In the genomic region with DNA sequence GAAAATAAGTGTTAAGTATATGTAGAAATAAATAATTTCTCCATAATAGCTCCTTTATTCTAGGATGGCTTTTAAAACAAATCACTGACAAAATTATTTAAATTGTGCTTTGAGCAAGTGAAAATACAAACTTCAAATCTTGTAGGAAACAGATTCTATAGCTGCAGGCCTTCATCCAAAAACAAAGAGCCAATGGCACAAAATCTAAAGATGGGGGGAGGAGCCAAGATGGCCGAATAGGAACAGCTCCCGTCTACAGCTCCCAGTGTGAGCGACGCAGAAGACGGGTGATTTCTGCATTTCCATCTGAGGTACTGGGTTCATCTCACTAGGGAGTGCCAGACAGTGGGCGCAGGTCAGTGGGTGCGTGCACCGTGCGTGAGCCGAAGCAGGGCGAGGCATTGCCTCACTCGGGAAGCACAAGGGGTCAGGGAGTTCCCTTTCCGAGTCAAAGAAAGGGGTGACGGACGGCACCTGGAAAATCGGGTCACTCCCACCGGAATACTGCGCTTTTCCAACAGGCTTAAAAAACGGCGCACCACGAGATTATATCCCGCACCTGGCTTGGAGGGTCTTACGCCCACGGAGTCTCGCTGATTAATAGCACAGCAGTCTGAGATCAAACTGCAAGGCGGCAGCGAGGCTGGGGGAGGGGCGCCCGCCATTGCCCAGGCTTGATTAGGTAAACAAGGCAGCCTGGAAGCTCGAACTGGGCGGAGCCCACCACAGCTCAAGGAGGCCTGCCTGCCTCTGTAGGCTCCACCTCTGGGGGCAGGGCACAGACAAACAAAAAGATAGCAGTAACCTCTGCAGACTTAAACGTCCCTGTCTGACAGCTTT, we compare ENCODE assay signal across 1 cellular context. TPM values are rescaled to one million over a fixed set of nuclear protein-coding genes. Genes with fewer than 3 reads are reported as not detected.
"Had no signal": no experiment of that assay in that cellular context is flagged by ENCODE, and none has a peak within 500 bp of the region (broad histone marks: within the 10 kb centered on the region; RNA-seq: fewer than 3 reads in every experiment).

No MANE protein-coding gene starts in this region.

RNA-seq across cellular contexts. Expression of a gene that starts 14.1 kb away (rescaled TPM):
- total RNA-seq: osteocyte had no signal
